Comparison of ENCODE assay signal across 8 cellular contexts in genomic region chr12:72271401-72271740, GRCh38. TPM values are rescaled to one million over a fixed set of nuclear protein-coding genes. Genes with fewer than 3 reads are reported as not detected.
DNase-seq lines count a peak whose midpoint lies in the region; TF ChIP-seq lines count a peak whose summit lies in the region.

No MANE protein-coding gene starts in this region.

- no peaks in the 10 kb centered on the region for H4K20me1 ChIP-seq in smooth muscle cell (ENCODE audit: low read depth)

- intact Hi-C loops in activated CD4-positive, alpha-beta memory T cell treated with anti-CD3 and anti-CD28 coated beads for 36 hours (cut with micrococcal nuclease) = no loop called here

- H3K4me1 ChIP-seq in smooth muscle cell (ENCODE audit: low read depth) = no peaks in the 10 kb centered on the region
- H3K4me1 ChIP-seq in CD8-positive, alpha-beta memory T cell (ENCODE audit: insufficient read depth, low read length) = no peaks in the 10 kb centered on the region

- POLR2A ChIA-PET in activated CD4-positive, alpha-beta memory T cell treated with anti-CD3 and anti-CD28 coated beads, Interleukin-2, amount 10 ng/mL, durations not matched to agents 7 days and 5 days (lab: Charles Lee) = no interaction called here
- POLR2A ChIA-PET in activated CD4-positive, alpha-beta memory T cell treated with anti-CD3 and anti-CD28 coated beads for 36 hours (lab: Charles Lee) = no interaction called here
- POLR2A ChIA-PET in CD8-positive, alpha-beta memory T cell (lab: Charles Lee) = no interaction called here

- H3K36me3 Mint-ChIP-seq in activated CD4-positive, alpha-beta memory T cell treated with anti-CD3 and anti-CD28 coated beads, Interleukin-2, amount 10 ng/mL, durations not matched to agents 7 days and 5 days (ENCODE audit: low read depth) = no peaks in the 10 kb centered on the region
- H3K36me3 Mint-ChIP-seq in activated CD4-positive, alpha-beta memory T cell treated with anti-CD3 and anti-CD28 coated beads for 36 hours = no peaks in the 10 kb centered on the region
- no peaks in the 10 kb centered on the region for H3K36me3 Mint-ChIP-seq in CD8-positive, alpha-beta memory T cell

- peaks cover 45% of the 10 kb centered on the region for H3K27me3 Mint-ChIP-seq in activated CD4-positive, alpha-beta memory T cell treated with anti-CD3 and anti-CD28 coated beads, Interleukin-2, amount 10 ng/mL, durations not matched to agents 7 days and 5 days
- H3K27me3 Mint-ChIP-seq in activated CD4-positive, alpha-beta memory T cell treated with anti-CD3 and anti-CD28 coated beads for 36 hours = peaks cover 37% of the 10 kb centered on the region
- peaks cover 26 to 37% of the 10 kb centered on the region in 2 donors for H3K27me3 Mint-ChIP-seq in CD8-positive, alpha-beta memory T cell

- TF ChIP-seq CTCF in smooth muscle cell (IDR thresholded peaks at IDR 0.05; ENCODE audit: borderline replicate concordance, insufficient read depth, poor library complexity, severe bottlenecking) = no peak

- no peaks in the 10 kb centered on the region for H3K36me3 ChIP-seq in smooth muscle cell (ENCODE audit: low read depth)
- no peaks in the 10 kb centered on the region for H3K36me3 ChIP-seq in CD8-positive, alpha-beta memory T cell (ENCODE audit: insufficient read depth, low read length)

- CTCF ChIA-PET in activated CD4-positive, alpha-beta memory T cell treated with anti-CD3 and anti-CD28 coated beads, Interleukin-2, amount 10 ng/mL, durations not matched to agents 7 days and 5 days (lab: Charles Lee) = no interaction called here
- CTCF ChIA-PET in activated CD4-positive, alpha-beta memory T cell treated with anti-CD3 and anti-CD28 coated beads for 36 hours (lab: Charles Lee) = no interaction called here
- CTCF ChIA-PET in CD8-positive, alpha-beta memory T cell (lab: Charles Lee) = no interaction called here

- under 1% methylated on average over 10 of the region's 15 CpGs for WGBS in smooth muscle cell (ENCODE audit: low lambda C conversion rate)

- H3K27ac ChIP-seq in smooth muscle cell (ENCODE audit: low read depth) = no peak overlapping the region
- H3K27ac ChIP-seq in CD8-positive, alpha-beta memory T cell (ENCODE audit: low read depth, low read length) = no peak overlapping the region

- H3K4me3 ChIP-seq in smooth muscle cell = peak overlapping the region; percentile 61
- no peak overlapping the region for H3K4me3 ChIP-seq in CD8-positive, alpha-beta memory T cell (ENCODE audit: low read length)

- H3K9me3 Mint-ChIP-seq in activated CD4-positive, alpha-beta memory T cell treated with anti-CD3 and anti-CD28 coated beads, Interleukin-2, amount 10 ng/mL, durations not matched to agents 7 days and 5 days = no peaks in the 10 kb centered on the region
- no peaks in the 10 kb centered on the region for H3K9me3 Mint-ChIP-seq in activated CD4-positive, alpha-beta memory T cell treated with anti-CD3 and anti-CD28 coated beads for 36 hours
- peaks cover 0 to 10% (median 4%) of the 10 kb centered on the region in 5 donors for H3K9me3 Mint-ChIP-seq in CD8-positive, alpha-beta memory T cell

- no peak overlapping the region for H3K9ac ChIP-seq in smooth muscle cell (ENCODE audit: low read depth)

- no peaks in the 10 kb centered on the region for H3K79me2 ChIP-seq in smooth muscle cell (ENCODE audit: low read depth)

- peak overlapping the region; percentile 86 for H2AFZ ChIP-seq in smooth muscle cell (ENCODE audit: low read depth)

- peaks cover 22% of the 10 kb centered on the region for H3K27me3 ChIP-seq in smooth muscle cell (ENCODE audit: low read depth)
- no peaks in the 10 kb centered on the region for H3K27me3 ChIP-seq in CD8-positive, alpha-beta memory T cell (ENCODE audit: insufficient read depth, low read length, poor library complexity, severe bottlenecking)

- H3K9me3 ChIP-seq in smooth muscle cell (replicated peaks; ENCODE audit: low read depth) = no peaks in the 10 kb centered on the region
- H3K9me3 ChIP-seq in CD8-positive, alpha-beta memory T cell (ENCODE audit: low read length) = no peaks in the 10 kb centered on the region

- H3K4me2 ChIP-seq in smooth muscle cell = peak overlapping the region; percentile 90

- H3K4me1 Mint-ChIP-seq in activated CD4-positive, alpha-beta memory T cell treated with anti-CD3 and anti-CD28 coated beads, Interleukin-2, amount 10 ng/mL, durations not matched to agents 7 days and 5 days = peaks cover 5% of the 10 kb centered on the region
- peaks cover 2% of the 10 kb centered on the region for H3K4me1 Mint-ChIP-seq in activated CD4-positive, alpha-beta memory T cell treated with anti-CD3 and anti-CD28 coated beads for 36 hours (ENCODE audit: low read depth)
- H3K4me1 Mint-ChIP-seq in CD8-positive, alpha-beta memory T cell = peaks cover 0 to 1% (median 0%) of the 10 kb centered on the region in 3 donors

- no peak for DNase-seq in activated CD4-positive, alpha-beta memory T cell treated with anti-CD3 and anti-CD28 coated beads, Interleukin-2, amount 10 ng/mL, durations not matched to agents 7 days and 5 days
- no peak for DNase-seq in activated CD4-positive, alpha-beta memory T cell treated with anti-CD3 and anti-CD28 coated beads for 36 hours
- DNase-seq in anterior cingulate cortex (lab: John Stamatoyannopoulos, UW) (peak in 34 of 58 donors; percentile 14 to 61 (median 42)), iPS DF 19.7 (ENCODE audit: low read depth, low spot score) (peak; percentile 28), smooth muscle cell (lab: John Stamatoyannopoulos, UW; ENCODE audit: unreplicated experiment) (no peak), NAMALWA (ENCODE audit: low spot score) (no peak), NCI-H1694 (lab: John Stamatoyannopoulos, UW) (no peak)
- no peak for DNase-seq in CD8-positive, alpha-beta memory T cell

- H3F3A ChIP-seq in smooth muscle cell (ENCODE audit: low read depth) = no peaks in the 10 kb centered on the region

- H3K27ac Mint-ChIP-seq in activated CD4-positive, alpha-beta memory T cell treated with anti-CD3 and anti-CD28 coated beads, Interleukin-2, amount 10 ng/mL, durations not matched to agents 7 days and 5 days = no peak overlapping the region
- H3K27ac Mint-ChIP-seq in activated CD4-positive, alpha-beta memory T cell treated with anti-CD3 and anti-CD28 coated beads for 36 hours = no peak overlapping the region
- H3K27ac Mint-ChIP-seq in CD8-positive, alpha-beta memory T cell = no peak overlapping the region

- peak overlapping the region; percentile 13 for H3K4me3 Mint-ChIP-seq in activated CD4-positive, alpha-beta memory T cell treated with anti-CD3 and anti-CD28 coated beads, Interleukin-2, amount 10 ng/mL, durations not matched to agents 7 days and 5 days
- H3K4me3 Mint-ChIP-seq in activated CD4-positive, alpha-beta memory T cell treated with anti-CD3 and anti-CD28 coated beads for 36 hours = no peak overlapping the region
- H3K4me3 Mint-ChIP-seq in CD8-positive, alpha-beta memory T cell = no peak overlapping the region

RNA-seq across cellular contexts. Expression of gene TRHDE, which starts 0.8 kb away (rescaled TPM):
- not detected for total RNA-seq in activated CD4-positive, alpha-beta memory T cell treated with anti-CD3 and anti-CD28 coated beads, Interleukin-2, amount 10 ng/mL, durations not matched to agents 7 days and 5 days
- not detected for total RNA-seq in activated CD4-positive, alpha-beta memory T cell treated with anti-CD3 and anti-CD28 coated beads for 36 hours
- 0.81 and 12.5 TPM in 2 replicates for total RNA-seq in smooth muscle cell
- polyA plus RNA-seq in smooth muscle cell = 0.06 and 0.32 TPM in 2 replicates
- not detected for total RNA-seq in CD8-positive, alpha-beta memory T cell
- polyA plus RNA-seq in CD8-positive, alpha-beta memory T cell = not detected

Comparison
In these comparisons a context has a peak if more than half of its experiments do, and no peak if none do; other contexts are left out.
1. DNase-seq: peak in anterior cingulate cortex (34 of 58) and iPS DF 19.7 (single experiment); none in activated CD4-positive, alpha-beta memory T cell treated with anti-CD3 and anti-CD28 coated beads, Interleukin-2, amount 10 ng/mL, durations not matched to agents 7 days and 5 days (single experiment), activated CD4-positive, alpha-beta memory T cell treated with anti-CD3 and anti-CD28 coated beads for 36 hours (single experiment), smooth muscle cell (single experiment), NAMALWA (single experiment), NCI-H1694 (single experiment) and CD8-positive, alpha-beta memory T cell (0 of 5).